8 cellular contexts compared by ENCODE assay signal in the genomic region with DNA sequence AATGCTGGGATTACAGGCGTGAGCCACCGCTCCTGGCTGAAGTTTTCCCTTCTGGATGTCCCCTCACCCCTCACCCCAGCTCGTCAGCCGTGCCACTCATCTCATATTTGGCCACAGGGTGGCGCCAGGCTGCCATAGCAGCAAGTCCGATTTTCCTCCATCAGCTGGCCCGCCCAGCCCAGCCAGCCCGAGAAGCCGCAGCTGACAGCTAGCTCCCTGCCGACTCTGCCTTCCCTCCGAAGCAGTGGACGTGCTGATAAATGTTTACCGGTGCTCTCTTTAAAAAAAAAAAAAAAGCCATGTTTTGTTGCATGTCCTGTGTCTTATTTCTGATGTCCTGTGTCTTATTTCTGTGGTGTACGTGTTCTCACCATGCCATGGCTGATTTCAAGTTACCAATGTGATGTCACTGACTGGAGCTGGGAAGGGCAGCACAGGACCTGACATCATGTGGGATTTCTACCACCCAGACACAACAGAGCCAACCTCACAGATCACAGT. TPM values are rescaled to one million over a fixed set of nuclear protein-coding genes. Genes with fewer than 3 reads are reported as not detected.
DNase-seq lines count a peak whose midpoint lies in the region; ATAC-seq and TF ChIP-seq lines count a peak whose summit lies in the region.

No MANE protein-coding gene starts in this region.

- peak overlapping the region; percentile 61 for H3K27ac Mint-ChIP-seq in HFFc6

- DNase-seq in EL = peak; percentile 89
- peak; percentile 87 for DNase-seq in HFFc6
- DNase-seq in NCI-H2081 treated with DMSO at 0.1 percent for 48 hours (lab: John Stamatoyannopoulos, UW) = peak; percentile 11
- peak; percentile 88 for DNase-seq in UCSD-AML1 (lab: John Stamatoyannopoulos, UW; ENCODE audit: unreplicated experiment)
- DNase-seq in body of pancreas = peak; percentile 93 to 95 (median 93)
- peak; percentile 88 for DNase-seq in iPS-NIHi11 (ENCODE audit: low spot score)
- peak; percentile 75 for DNase-seq in smooth muscle cell of the brain vasculature (ENCODE audit: low read depth, low spot score)

- WGBS in body of pancreas, 2 donors = 12 to 13% methylated on average over 13 to 14 of the region's 14 CpGs

- peaks cover 9% of the 10 kb centered on the region for H3K36me3 Mint-ChIP-seq in HFFc6 (ENCODE audit: low read depth)

- no peaks in the 10 kb centered on the region for H3K9me3 ChIP-seq in body of pancreas

- H3K4me3 Mint-ChIP-seq in HFFc6 = peak overlapping the region; percentile 45

- no peaks in the 10 kb centered on the region for H3K9me3 Mint-ChIP-seq in HFFc6

- peaks cover 63% of the 10 kb centered on the region for H3K4me1 Mint-ChIP-seq in HFFc6 (ENCODE audit: low read depth)

- peak overlapping the region in 2 of 4 donors; percentile 7 to 35 for H3K27ac ChIP-seq in body of pancreas

- ATAC-seq in body of pancreas (peak; percentile 80), HG03039 (IDR thresholded peaks at IDR 0.05; ENCODE audit: unreplicated experiment) (no peak)

- no peaks in the 10 kb centered on the region for H3K27me3 ChIP-seq in body of pancreas

- H3K4me1 ChIP-seq in body of pancreas = peaks cover 52% of the 10 kb centered on the region

- peak; percentile 97 for TF ChIP-seq CTCF in HFFc6 (IDR thresholded peaks at IDR 0.05)
- peak; percentile 83 to 97 (median 93) for TF ChIP-seq CTCF in body of pancreas (IDR thresholded peaks at IDR 0.05)

- H3K27me3 Mint-ChIP-seq in HFFc6 (ENCODE audit: insufficient read depth) = peaks cover 1% of the 10 kb centered on the region; the same call in 1 of the 2 replicates

- intact Hi-C loops in body of pancreas (cut with DNase I) = loop anchor here (5.0 kb wide), 1 partner anchor 113 kb away; no protein-coding TSS in a partner anchor

- H3K4me3 ChIP-seq in body of pancreas = no peak overlapping the region

- no peak for TF ChIP-seq POLR2A in body of pancreas (IDR thresholded peaks at IDR 0.05)

- no peaks in the 10 kb centered on the region for H3K36me3 ChIP-seq in body of pancreas (replicated peaks in 1 of 2; ENCODE audit: insufficient read depth in 1 of 2, low read depth in 2 of 2)

RNA-seq across cellular contexts. Expression of gene PFDN1, which starts 58.3 kb away (rescaled TPM):
- 10 to 100 TPM; 75.0 to 95.8 (median 89.0) TPM for total RNA-seq in HFFc6 (2021; fragmentation: NEBNext Ultra II Directional; extraction: Animal tissue kit (Norgen Biotek cat#: 25700))
- 10 to 100 TPM; 37.6 to 54.1 TPM for total RNA-seq in body of pancreas

Comparison
In these comparisons a context has a peak if more than half of its experiments do, and no peak if none do; other contexts are left out.
1. DNase-seq: peak in every context shown above with its lines; median percentile 93 in body of pancreas; 89 in EL; 88 in UCSD-AML1; 88 in iPS-NIHi11; 87 in HFFc6; 75 in smooth muscle cell of the brain vasculature; 11 in NCI-H2081 treated with DMSO at 0.1 percent for 48 hours.